Comparison of ENCODE assay signal across 13 cellular contexts in genomic region chr21:42236014-42236413, GRCh38. TPM values are rescaled to one million over a fixed set of nuclear protein-coding genes. Genes with fewer than 3 reads are reported as not detected.
DNase-seq lines count a peak whose midpoint lies in the region; ATAC-seq, FAIRE-seq and TF ChIP-seq lines count a peak whose summit lies in the region.
"Had no signal": no experiment of that assay in that cellular context is flagged by ENCODE, and none has a peak within 500 bp of the region (broad histone marks: within the 10 kb centered on the region; RNA-seq: fewer than 3 reads in every experiment).

No MANE protein-coding gene starts in this region.

- RAD21 ChIA-PET in GM12878 (lab: Charles Lee; ENCODE audit: unreplicated experiment) = interaction anchor here (3.4 to 5.4 kb wide), 4 partner anchors 9 to 49 kb away, joined by 21 to 60 read pairs (median 46); no protein-coding TSS in a partner anchor

- no peak for TF ChIP-seq RAD21 in GM12878 (IDR thresholded peaks at IDR 0.05; ENCODE audit: insufficient read depth, low read depth, low read length)

- POLR2A ChIA-PET in activated CD4-positive, alpha-beta T cell treated with anti-CD3 and anti-CD28 coated beads, Interleukin-2, amount 10 ng/mL, durations not matched to agents 7 days and 5 days (lab: Charles Lee) = no interaction called here
- POLR2A ChIA-PET in GM12878 (lab: Charles Lee) = interaction anchor here (4.4 kb wide), 1 partner anchor 16 kb away, joined by 35 read pairs; the partner anchor contains the start of gene ABCG1

- WGBS in GM12878 (ENCODE audit: insufficient coverage, insufficient replicate concordance, low lambda C conversion rate, missing lambda C conversion rate) = 98% methylated on average over 10 of the region's 10 CpGs
- WGBS in mesendoderm (ENCODE audit: extremely low coverage, insufficient coverage, low lambda C conversion rate) = no CpG with 5 or more reads among the region's 10 CpGs
- no CpG with 5 or more reads among the region's 10 CpGs for WGBS in H9 (ENCODE audit: extremely low coverage, insufficient read length, low lambda C conversion rate)

- in situ Hi-C loops in GM12878 (cut with MboI) = loop anchor here (5.0 kb wide), 1 partner anchor 301 kb away; no protein-coding TSS in a partner anchor

- H3K4me1 ChIP-seq in GM12878 (ENCODE audit: control insufficient read depth, insufficient read depth, low read length) (peaks cover 71% of the 10 kb centered on the region), mesendoderm (ENCODE audit: control insufficient read depth, low read depth, low read length) (peaks cover 2% of the 10 kb centered on the region), subcutaneous abdominal adipose tissue (ENCODE audit: control insufficient read depth in 5 of 5, insufficient read depth in 5 of 5, low read length in 5 of 5) (peaks cover 23 to 74% (median 49%) of the 10 kb centered on the region in 5 donors), H9 (ENCODE audit: insufficient read depth, low read length) (no peaks in the 10 kb centered on the region; the same call in 1 of the 2 replicates)

- TF ChIP-seq POLR2A in GM12878 (IDR thresholded peaks at IDR 0.05; ENCODE audit: low read depth, low read length) = no peak

- H3K4me1 Mint-ChIP-seq in activated CD4-positive, alpha-beta T cell treated with anti-CD3 and anti-CD28 coated beads, Interleukin-2, amount 10 ng/mL, durations not matched to agents 7 days and 5 days = peaks cover 88% of the 10 kb centered on the region
- H3K4me1 Mint-ChIP-seq in H9 = peaks cover 33 to 49% of the 10 kb centered on the region in 2 experiments

- no peaks in the 10 kb centered on the region for H3K79me1 ChIP-seq in mesendoderm (ENCODE audit: low read length)
- no peaks in the 10 kb centered on the region for H3K79me1 ChIP-seq in H9 (ENCODE audit: insufficient read depth, low read depth, low read length, poor library complexity, severe bottlenecking)

- H3K23ac ChIP-seq in mesendoderm (ENCODE audit: low read length) = no peak overlapping the region
- H3K23ac ChIP-seq in H9 (ENCODE audit: insufficient read length, low read depth, low read length) = no peak overlapping the region

- H2BK15ac ChIP-seq in mesendoderm (replicated peaks; ENCODE audit: low read depth) (no peak overlapping the region), H9 (ENCODE audit: low read depth, low read length) (no peak overlapping the region)

- H3K4me3 Mint-ChIP-seq in activated CD4-positive, alpha-beta T cell treated with anti-CD3 and anti-CD28 coated beads, Interleukin-2, amount 10 ng/mL, durations not matched to agents 7 days and 5 days = peak overlapping the region; percentile 23
- H3K4me3 Mint-ChIP-seq in H9 = peak overlapping the region in 1 of 2 experiments; percentile 72; a peak in 2 of 5 replicates

- H2BK5ac ChIP-seq in mesendoderm (ENCODE audit: low read length) (no peak overlapping the region), H9 (ENCODE audit: insufficient read length, low read length) (no peak overlapping the region)

- TF ChIP-seq EP300 in GM12878 (IDR thresholded peaks at IDR 0.05; ENCODE audit: borderline replicate concordance in 1 of 2, control insufficient read depth in 1 of 2, low read depth in 2 of 2, low read length in 2 of 2) = no peak

- no peak for DNase-seq in activated CD4-positive, alpha-beta T cell treated with anti-CD3 and anti-CD28 coated beads, Interleukin-2, amount 10 ng/mL, durations not matched to agents 7 days and 5 days
- DNase-seq in activated CD4-positive, alpha-beta T cell treated with anti-CD3 and anti-CD28 coated beads for 4 hours = no peak
- DNase-seq in GM12878 (ENCODE audit: low read depth, low spot score) (no peak), mesendoderm (peak; percentile 38), H9 (no peak), GM10266 (ENCODE audit: extremely low spot score) (no peak)
- DNase-seq: GDM1, H7, NCI-H1417, T-helper 9 cell had no signal

- H3K23me2 ChIP-seq in H9 (ENCODE audit: insufficient read length, low read depth, low read length, poor library complexity, severe bottlenecking) = no peaks in the 10 kb centered on the region

- no peak overlapping the region for H3K9ac ChIP-seq in GM12878 (ENCODE audit: control insufficient read depth, insufficient read depth, low read length)
- no peak overlapping the region for H3K9ac ChIP-seq in mesendoderm (ENCODE audit: low read length)
- H3K9ac ChIP-seq in subcutaneous abdominal adipose tissue (ENCODE audit: low read length in 5 of 5) = no peak overlapping the region
- no peak overlapping the region for H3K9ac ChIP-seq in H9 (ENCODE audit: extremely low read depth, insufficient read length, low read length)

- H2AK5ac ChIP-seq in mesendoderm (ENCODE audit: low read length) = no peak overlapping the region
- H2AK5ac ChIP-seq in H9 (ENCODE audit: insufficient read length, low read length) = no peak overlapping the region

- H3K4me2 ChIP-seq in GM12878 (ENCODE audit: control insufficient read depth, insufficient read depth) = peak overlapping the region; percentile 47; the same call in 1 of the 2 replicates
- no peak overlapping the region for H3K4me2 ChIP-seq in mesendoderm (ENCODE audit: low read length)
- H3K4me2 ChIP-seq in H9 (ENCODE audit: insufficient read depth, insufficient read length, low read length) = no peak overlapping the region

- SMC1A ChIA-PET in GM12878 (lab: Charles Lee; ENCODE audit: uncharacterized antibody, unreplicated experiment) = interaction anchor here (0.7 to 7.8 kb wide), 11 partner anchors 9 to 300 kb away, joined by 3 to 77 read pairs (median 16); partner anchors contain the start of gene ABCG1

- peak overlapping the region; percentile 88 for H3K27ac Mint-ChIP-seq in activated CD4-positive, alpha-beta T cell treated with anti-CD3 and anti-CD28 coated beads, Interleukin-2, amount 10 ng/mL, durations not matched to agents 7 days and 5 days
- no peak overlapping the region; a peak in 1 of 7 replicates for H3K27ac Mint-ChIP-seq in H9

- no peak overlapping the region for H3K18ac ChIP-seq in mesendoderm (ENCODE audit: low read length)
- H3K18ac ChIP-seq in H9 (ENCODE audit: insufficient read length, low read depth, low read length) = no peak overlapping the region

- FAIRE-seq in GM12878 (lab: Jason Lieb, UNC) = no peak

- H3K56ac ChIP-seq in mesendoderm (ENCODE audit: low read length) (no peak overlapping the region), H9 (ENCODE audit: insufficient read length, low read depth, low read length) (no peak overlapping the region)

- intact Hi-C loops in GM12878 (cut with micrococcal nuclease; ENCODE audit: unreplicated experiment) = loop anchor here (5.0 to 10.0 kb wide), 3 partner anchors 51 to 301 kb away; no protein-coding TSS in a partner anchor

- H3T11ph ChIP-seq in H9 (ENCODE audit: low read length) = no peak overlapping the region

- H3K36me3 ChIP-seq in GM12878 (ENCODE audit: control insufficient read depth in 2 of 2, insufficient read depth in 2 of 2, low read length in 1 of 2) (no peaks in the 10 kb centered on the region), mesendoderm (ENCODE audit: control insufficient read depth, insufficient read depth, low read length) (no peaks in the 10 kb centered on the region), subcutaneous abdominal adipose tissue (ENCODE audit: control insufficient read depth in 5 of 5, insufficient read depth in 5 of 5, low read length in 5 of 5) (no peaks in the 10 kb centered on the region)

- H3K79me2 ChIP-seq in GM12878 (ENCODE audit: control insufficient read depth, insufficient read depth, low read length) = no peaks in the 10 kb centered on the region
- no peaks in the 10 kb centered on the region for H3K79me2 ChIP-seq in mesendoderm (ENCODE audit: control insufficient read depth, insufficient read depth, low read length)
- no peaks in the 10 kb centered on the region for H3K79me2 ChIP-seq in H9 (ENCODE audit: insufficient read depth, low read length)

- no peak overlapping the region for H4K91ac ChIP-seq in H9 (ENCODE audit: insufficient read length, low read depth, low read length)

- ATAC-seq in GM12878 (no peak), GM21381 (IDR thresholded peaks at IDR 0.05; ENCODE audit: unreplicated experiment) (no peak)

- no peaks in the 10 kb centered on the region for H4K20me1 ChIP-seq in GM12878 (ENCODE audit: control insufficient read depth, insufficient read depth)
- no peaks in the 10 kb centered on the region for H4K20me1 ChIP-seq in H9 (ENCODE audit: control insufficient read depth, insufficient read depth, insufficient read length)

- BruUV-seq in GM12878 (replicated peaks; lab: Mats Ljungman, UMichigan) = no TSS peak

- TF ChIP-seq CTCF in GM12878 (IDR thresholded peaks at IDR 0.05 in 2 of 3, conservative IDR thresholded peaks at IDR 0.05 in 1 of 3; ENCODE audit: control insufficient read depth in 2 of 3, extremely low read depth in 1 of 3, insufficient read depth in 1 of 3, low read depth in 3 of 3, low read length in 3 of 3) (no peak), H9 (conservative IDR thresholded peaks at IDR 0.05) (no peak), GM10266 (IDR thresholded peaks at IDR 0.05; ENCODE audit: control insufficient read depth, insufficient read depth, low read depth, missing control alignments) (no peak)

- H4K5ac ChIP-seq in mesendoderm (ENCODE audit: low read length) = no peak overlapping the region
- H4K5ac ChIP-seq in H9 (ENCODE audit: insufficient read length, low read depth, low read length) = no peak overlapping the region

- no peak overlapping the region for H3K14ac ChIP-seq in H9 (ENCODE audit: insufficient read depth, low read length)

- no peak overlapping the region for H2BK20ac ChIP-seq in H9 (ENCODE audit: low read depth, low read length, poor library complexity, severe bottlenecking)

- H3K9me3 ChIP-seq in GM12878 (replicated peaks; ENCODE audit: control insufficient read depth, insufficient read depth, low read length) (no peaks in the 10 kb centered on the region), subcutaneous abdominal adipose tissue (ENCODE audit: control insufficient read depth in 5 of 5, low read length in 5 of 5) (no peaks in the 10 kb centered on the region), H9 (ENCODE audit: control insufficient read depth, low read depth, low read length) (no peaks in the 10 kb centered on the region)

- no peak overlapping the region for H3K4me3 ChIP-seq in GM12878
- no peak overlapping the region for H3K4me3 ChIP-seq in mesendoderm (ENCODE audit: low read length)
- H3K4me3 ChIP-seq in subcutaneous abdominal adipose tissue (ENCODE audit: low read depth in 1 of 5, low read length in 5 of 5) = peak overlapping the region in 1 of 5 donors; percentile 2

- no peak overlapping the region for H3K27ac ChIP-seq in GM12878 (ENCODE audit: control insufficient read depth, insufficient read depth)
- H3K27ac ChIP-seq in mesendoderm (ENCODE audit: low read depth, low read length) = no peak overlapping the region
- H3K27ac ChIP-seq in subcutaneous abdominal adipose tissue (ENCODE audit: low read depth, low read length) = peak overlapping the region; percentile 72
- no peak overlapping the region for H3K27ac ChIP-seq in H9 (ENCODE audit: insufficient read length, low read depth, low read length)

- CTCF ChIA-PET in activated CD4-positive, alpha-beta T cell treated with anti-CD3 and anti-CD28 coated beads, Interleukin-2, amount 10 ng/mL, durations not matched to agents 7 days and 5 days (lab: Charles Lee) = interaction anchor here (2.1 to 4.1 kb wide), 3 partner anchors 11 to 46 kb away, joined by 9 to 18 read pairs (median 14); partner anchors contain the start of gene ABCG1
- CTCF ChIA-PET in GM12878 (lab: Yijun Ruan, JAX) = interaction anchor here (1.5 to 10.6 kb wide), 5 partner anchors 11 to 91 kb away, joined by 6 to 151 read pairs (median 10); no protein-coding TSS in a partner anchor

- H3K9me3 Mint-ChIP-seq in activated CD4-positive, alpha-beta T cell treated with anti-CD3 and anti-CD28 coated beads, Interleukin-2, amount 10 ng/mL, durations not matched to agents 7 days and 5 days = no peaks in the 10 kb centered on the region
- no peaks in the 10 kb centered on the region for H3K9me3 Mint-ChIP-seq in H9

- no peak overlapping the region for H2BK12ac ChIP-seq in H9 (ENCODE audit: insufficient read length, low read depth, low read length)

- H2BK120ac ChIP-seq in mesendoderm (ENCODE audit: low read depth, low read length) (no peak overlapping the region), H9 (ENCODE audit: low read depth, low read length, poor library complexity, severe bottlenecking) (no peak overlapping the region)

- H4K8ac ChIP-seq in mesendoderm (ENCODE audit: low read depth, low read length) (no peak overlapping the region), H9 (replicated peaks; ENCODE audit: insufficient read length, low read depth, low read length) (no peak overlapping the region)

- H2AFZ ChIP-seq in GM12878 (ENCODE audit: control insufficient read depth, low read depth, low read length) = no peak overlapping the region
- H2AFZ ChIP-seq in H9 (ENCODE audit: low read length) = no peak overlapping the region

- peaks cover 12% of the 10 kb centered on the region for H3K36me3 Mint-ChIP-seq in activated CD4-positive, alpha-beta T cell treated with anti-CD3 and anti-CD28 coated beads, Interleukin-2, amount 10 ng/mL, durations not matched to agents 7 days and 5 days (ENCODE audit: low read depth)
- H3K36me3 Mint-ChIP-seq in H9 (ENCODE audit: insufficient read depth in 1 of 3, low read depth in 3 of 3) = no peaks in the 10 kb centered on the region

- H3K27me3 Mint-ChIP-seq in activated CD4-positive, alpha-beta T cell treated with anti-CD3 and anti-CD28 coated beads, Interleukin-2, amount 10 ng/mL, durations not matched to agents 7 days and 5 days = no peaks in the 10 kb centered on the region
- H3K27me3 Mint-ChIP-seq in H9 (ENCODE audit: low read depth) = peaks cover 72% of the 10 kb centered on the region

- no peaks in the 10 kb centered on the region for H3K27me3 ChIP-seq in GM12878 (replicated peaks in 1 of 2; ENCODE audit: control insufficient read depth in 2 of 2, insufficient read depth in 2 of 2, low read length in 1 of 2)
- H3K27me3 ChIP-seq in mesendoderm (ENCODE audit: insufficient read depth, low read length, poor library complexity) = no peaks in the 10 kb centered on the region
- H3K27me3 ChIP-seq in subcutaneous abdominal adipose tissue (ENCODE audit: control insufficient read depth in 5 of 5, insufficient read depth in 4 of 5, low read length in 5 of 5) = peaks cover 0 to 7% (median 0%) of the 10 kb centered on the region in 5 donors
- H3K27me3 ChIP-seq in H9 (ENCODE audit: insufficient read depth, low read length) = peaks cover 8% of the 10 kb centered on the region; the same call in 1 of the 2 replicates

- H3K4ac ChIP-seq in mesendoderm (ENCODE audit: low read depth, low read length) (no peak overlapping the region), H9 (ENCODE audit: low read depth, low read length) (no peak overlapping the region)

RNA-seq across cellular contexts. Expression of gene ABCG1, which starts 17.1 kb away (rescaled TPM):
- 10 to 100 TPM; 10.2 to 12.3 TPM for total RNA-seq in activated CD4-positive, alpha-beta T cell treated with anti-CD3 and anti-CD28 coated beads, Interleukin-2, amount 10 ng/mL, durations not matched to agents 7 days and 5 days
- total RNA-seq in GM12878 (2013; cell fraction: nucleolus; rRNA removed) = 8.0 TPM in 2 replicates
- total RNA-seq in GM12878 (2014; rRNA removed) = 8.8 and 9.2 TPM in 2 replicates
- total RNA-seq in GM12878 (2014; rRNA removed; fragmentation: Illumina TruSeq; extraction: Trizol) = 5.3 and 6.2 TPM in 2 replicates
- 11.2 and 12.4 TPM in 2 replicates for total RNA-seq in GM12878 (2021)
- 1.2 TPM for polyA plus RNA-seq in GM12878 (2011; ENCODE audit: low read depth)
- 14.0 and 19.3 TPM in 2 replicates for polyA plus RNA-seq in GM12878 (2011; rRNA removed)
- 23.8 and 25.9 TPM in 2 replicates for polyA plus RNA-seq in GM12878 (2011; cell fraction: cytosol; rRNA removed)
- polyA plus RNA-seq in GM12878 (2011; cell fraction: nucleus; rRNA removed) = 34.2 and 36.9 TPM in 2 replicates
- polyA plus RNA-seq in GM12878 (2012) = 1.5 and 4.0 TPM in 2 replicates
- 5.9 and 6.1 TPM in 2 replicates for polyA plus RNA-seq in GM12878 (2014; fragmentation: Illumina TruSeq; extraction: Trizol)
- polyA plus RNA-seq in GM12878 (2014; fragmentation: Nextera tagmentation; extraction: Ambion mirVana) = 1 to 10 TPM; 2.9 to 3.0 TPM
- 6.9 and 8.0 TPM in 2 replicates for polyA plus RNA-seq in GM12878 (2014; rRNA removed)
- polyA plus RNA-seq in GM12878 (2016; fragmentation: Nextera tagmentation; extraction: Ambion mirVana) = 1 to 10 TPM in 1 of 2 experiments, under 1 TPM in 1; 0.59 to 1.3 TPM
- polyA minus RNA-seq in GM12878 (2011; rRNA and poly(A)+ RNA removed) = 25.7 and 35.5 TPM in 2 replicates
- 9.1 and 12.7 TPM in 2 replicates for polyA minus RNA-seq in GM12878 (2011; cell fraction: cytosol; rRNA and poly(A)+ RNA removed)
- polyA minus RNA-seq in GM12878 (2011; cell fraction: nucleus; rRNA and poly(A)+ RNA removed) = 9.8 and 15.8 TPM in 2 replicates
- polyA plus RNA-seq in mesendoderm (2013, experiment 1 of 2) = 0.21 TPM
- polyA plus RNA-seq in mesendoderm (2013, experiment 2 of 2) = 0.27 TPM
- total RNA-seq in H9 (2021) = 0.83 and 0.99 TPM in 2 replicates
- total RNA-seq: epithelial cell of proximal tubule had no signal
